In genomic region chr3:9843715-9844438, GRCh38 we compare ENCODE assay signal across 8 cellular contexts.
DNase-seq lines count a peak whose midpoint lies in the region; ATAC-seq lines count a peak whose summit lies in the region.

Gene RPUSD3 (minus strand): TSS chr3:9844008. CDS start chr3:9843990, 18 bp downstream.

- DNase-seq in ACHN: peak; percentile 90
- DNase-seq in NCI-H345 treated with DMSO at 0.1 percent for 48 hours (lab: John Stamatoyannopoulos, UW; ENCODE audit: unreplicated experiment): peak; percentile 65
- DNase-seq in activated CD4-positive, CD25-positive, alpha-beta regulatory T cell (lab: John Stamatoyannopoulos, UW): peak; percentile 83 to 98 (median 90)
- DNase-seq in central memory CD4-positive, alpha-beta T cell: peak; percentile 92
- DNase-seq in inferior parietal cortex (ENCODE audit: extremely low spot score): peak; percentile 98
- DNase-seq in stimulated activated CD4-positive, alpha-beta T cell treated with anti-CD3 and anti-CD28 coated beads, Interleukin-12 subunit alpha, Interleukin-12 subunit beta, amount 100 ng/mL, for 24 hours (ENCODE audit: low read depth in 2 of 2): peak; percentile 92 to 97

- in situ Hi-C loops in ACHN (cut with HindIII; ENCODE audit: low pct_ligation_motif_present, low pct_unique_long_range_greater_than_20kb, low sequenced_read_pairs): no loop called here

- ATAC-seq in GM18870 (IDR thresholded peaks at IDR 0.05; ENCODE audit: unreplicated experiment) (peak; percentile 91), HG03135 (IDR thresholded peaks at IDR 0.05; ENCODE audit: unreplicated experiment) (peak; percentile 98)

Comparison
In these comparisons a context has a peak if more than half of its experiments do, and no peak if none do; other contexts are left out.
1. Peak in every context shown above with its lines: DNase-seq and ATAC-seq.